Comparison of ENCODE assay signal across 1 cellular context in the genomic region with DNA sequence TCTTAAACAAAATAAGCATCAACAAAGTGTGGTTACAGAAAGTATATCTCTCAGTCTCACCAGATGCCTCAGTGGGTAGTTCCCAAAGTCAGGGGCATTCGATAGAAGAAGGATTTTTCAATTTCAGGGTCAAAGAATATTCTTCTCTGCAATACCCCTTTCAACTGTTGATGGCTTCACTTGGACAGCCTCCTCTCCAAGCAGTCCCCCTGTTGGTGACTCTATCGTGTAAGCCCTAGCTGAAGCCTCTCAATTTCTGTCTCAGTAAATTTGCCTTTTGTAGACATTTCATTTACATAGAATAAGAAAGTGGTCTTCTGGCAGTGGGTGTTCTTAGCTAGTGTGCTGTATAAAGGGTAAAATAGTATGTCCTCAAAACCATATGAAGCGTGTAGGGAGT.
TF ChIP-seq lines count a peak whose summit lies in the region.

No MANE protein-coding gene starts in this region.

TF ChIP-seq in HepG2, 621 proteins besides CTCF, POLR2A, EP300 and RAD21:
- TF ChIP-seq, protein P1, sequence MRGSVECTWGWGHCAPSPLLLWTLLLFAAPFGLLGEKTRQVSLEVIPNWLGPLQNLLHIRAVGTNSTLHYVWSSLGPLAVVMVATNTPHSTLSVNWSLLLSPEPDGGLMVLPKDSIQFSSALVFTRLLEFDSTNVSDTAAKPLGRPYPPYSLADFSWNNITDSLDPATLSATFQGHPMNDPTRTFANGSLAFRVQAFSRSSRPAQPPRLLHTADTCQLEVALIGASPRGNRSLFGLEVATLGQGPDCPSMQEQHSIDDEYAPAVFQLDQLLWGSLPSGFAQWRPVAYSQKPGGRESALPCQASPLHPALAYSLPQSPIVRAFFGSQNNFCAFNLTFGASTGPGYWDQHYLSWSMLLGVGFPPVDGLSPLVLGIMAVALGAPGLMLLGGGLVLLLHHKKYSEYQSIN (CRISPR knock-in tag; IDR thresholded peaks at IDR 0.05; ENCODE audit: borderline replicate concordance) = no peak
- TF ChIP-seq, protein P2, sequence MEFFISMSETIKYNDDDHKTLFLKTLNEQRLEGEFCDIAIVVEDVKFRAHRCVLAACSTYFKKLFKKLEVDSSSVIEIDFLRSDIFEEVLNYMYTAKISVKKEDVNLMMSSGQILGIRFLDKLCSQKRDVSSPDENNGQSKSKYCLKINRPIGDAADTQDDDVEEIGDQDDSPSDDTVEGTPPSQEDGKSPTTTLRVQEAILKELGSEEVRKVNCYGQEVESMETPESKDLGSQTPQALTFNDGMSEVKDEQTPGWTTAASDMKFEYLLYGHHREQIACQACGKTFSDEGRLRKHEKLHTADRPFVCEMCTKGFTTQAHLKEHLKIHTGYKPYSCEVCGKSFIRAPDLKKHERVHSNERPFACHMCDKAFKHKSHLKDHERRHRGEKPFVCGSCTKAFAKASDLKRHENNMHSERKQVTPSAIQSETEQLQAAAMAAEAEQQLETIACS (CRISPR knock-in tag; IDR thresholded peaks at IDR 0.05) = no peak
- TF ChIP-seq KLF6 (CRISPR knock-in tag; IDR thresholded peaks at IDR 0.05) (no peak), ZFX (CRISPR knock-in tag; IDR thresholded peaks at IDR 0.05; ENCODE audit: low read depth) (no peak), MATR3 (CRISPR knock-in tag; IDR thresholded peaks at IDR 0.05) (no peak), ZNF605 (CRISPR knock-in tag; IDR thresholded peaks at IDR 0.05) (no peak), TOE1 (CRISPR knock-in tag; IDR thresholded peaks at IDR 0.05) (no peak), KAT2B (IDR thresholded peaks at IDR 0.05; ENCODE audit: borderline replicate concordance, low read depth, low read length) (no peak), ZNF747 (CRISPR knock-in tag; IDR thresholded peaks at IDR 0.05; ENCODE audit: borderline replicate concordance) (no peak), KMT2A (CRISPR knock-in tag; IDR thresholded peaks at IDR 0.05) (no peak), DMAP1 (CRISPR knock-in tag; IDR thresholded peaks at IDR 0.05) (no peak), THAP11 (CRISPR knock-in tag; IDR thresholded peaks at IDR 0.05) (no peak), SATB2 (CRISPR knock-in tag; IDR thresholded peaks at IDR 0.05) (no peak), CCAR2 (optimal IDR thresholded peaks at IDR 0.05; ENCODE audit: low read depth, low read length) (no peak)
- TF ChIP-seq, protein P3, sequence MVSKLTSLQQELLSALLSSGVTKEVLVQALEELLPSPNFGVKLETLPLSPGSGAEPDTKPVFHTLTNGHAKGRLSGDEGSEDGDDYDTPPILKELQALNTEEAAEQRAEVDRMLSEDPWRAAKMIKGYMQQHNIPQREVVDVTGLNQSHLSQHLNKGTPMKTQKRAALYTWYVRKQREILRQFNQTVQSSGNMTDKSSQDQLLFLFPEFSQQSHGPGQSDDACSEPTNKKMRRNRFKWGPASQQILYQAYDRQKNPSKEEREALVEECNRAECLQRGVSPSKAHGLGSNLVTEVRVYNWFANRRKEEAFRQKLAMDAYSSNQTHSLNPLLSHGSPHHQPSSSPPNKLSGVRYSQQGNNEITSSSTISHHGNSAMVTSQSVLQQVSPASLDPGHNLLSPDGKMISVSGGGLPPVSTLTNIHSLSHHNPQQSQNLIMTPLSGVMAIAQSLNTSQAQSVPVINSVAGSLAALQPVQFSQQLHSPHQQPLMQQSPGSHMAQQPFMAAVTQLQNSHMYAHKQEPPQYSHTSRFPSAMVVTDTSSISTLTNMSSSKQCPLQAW (CRISPR knock-in tag; IDR thresholded peaks at IDR 0.05) = no peak
- TF ChIP-seq, protein P4, sequence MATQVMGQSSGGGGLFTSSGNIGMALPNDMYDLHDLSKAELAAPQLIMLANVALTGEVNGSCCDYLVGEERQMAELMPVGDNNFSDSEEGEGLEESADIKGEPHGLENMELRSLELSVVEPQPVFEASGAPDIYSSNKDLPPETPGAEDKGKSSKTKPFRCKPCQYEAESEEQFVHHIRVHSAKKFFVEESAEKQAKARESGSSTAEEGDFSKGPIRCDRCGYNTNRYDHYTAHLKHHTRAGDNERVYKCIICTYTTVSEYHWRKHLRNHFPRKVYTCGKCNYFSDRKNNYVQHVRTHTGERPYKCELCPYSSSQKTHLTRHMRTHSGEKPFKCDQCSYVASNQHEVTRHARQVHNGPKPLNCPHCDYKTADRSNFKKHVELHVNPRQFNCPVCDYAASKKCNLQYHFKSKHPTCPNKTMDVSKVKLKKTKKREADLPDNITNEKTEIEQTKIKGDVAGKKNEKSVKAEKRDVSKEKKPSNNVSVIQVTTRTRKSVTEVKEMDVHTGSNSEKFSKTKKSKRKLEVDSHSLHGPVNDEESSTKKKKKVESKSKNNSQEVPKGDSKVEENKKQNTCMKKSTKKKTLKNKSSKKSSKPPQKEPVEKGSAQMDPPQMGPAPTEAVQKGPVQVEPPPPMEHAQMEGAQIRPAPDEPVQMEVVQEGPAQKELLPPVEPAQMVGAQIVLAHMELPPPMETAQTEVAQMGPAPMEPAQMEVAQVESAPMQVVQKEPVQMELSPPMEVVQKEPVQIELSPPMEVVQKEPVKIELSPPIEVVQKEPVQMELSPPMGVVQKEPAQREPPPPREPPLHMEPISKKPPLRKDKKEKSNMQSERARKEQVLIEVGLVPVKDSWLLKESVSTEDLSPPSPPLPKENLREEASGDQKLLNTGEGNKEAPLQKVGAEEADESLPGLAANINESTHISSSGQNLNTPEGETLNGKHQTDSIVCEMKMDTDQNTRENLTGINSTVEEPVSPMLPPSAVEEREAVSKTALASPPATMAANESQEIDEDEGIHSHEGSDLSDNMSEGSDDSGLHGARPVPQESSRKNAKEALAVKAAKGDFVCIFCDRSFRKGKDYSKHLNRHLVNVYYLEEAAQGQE (IDR thresholded peaks at IDR 0.05; ENCODE audit: borderline replicate concordance in 1 of 2, low read depth in 1 of 2, low read length in 2 of 2) = no peak
- TF ChIP-seq, protein P5, sequence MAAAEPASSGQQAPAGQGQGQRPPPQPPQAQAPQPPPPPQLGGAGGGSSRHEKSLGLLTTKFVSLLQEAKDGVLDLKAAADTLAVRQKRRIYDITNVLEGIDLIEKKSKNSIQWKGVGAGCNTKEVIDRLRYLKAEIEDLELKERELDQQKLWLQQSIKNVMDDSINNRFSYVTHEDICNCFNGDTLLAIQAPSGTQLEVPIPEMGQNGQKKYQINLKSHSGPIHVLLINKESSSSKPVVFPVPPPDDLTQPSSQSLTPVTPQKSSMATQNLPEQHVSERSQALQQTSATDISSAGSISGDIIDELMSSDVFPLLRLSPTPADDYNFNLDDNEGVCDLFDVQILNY (CRISPR knock-in tag; conservative IDR thresholded peaks at IDR 0.05) = no peak
TF ChIP-seq in HepG2: peak in this region for 0.
